In the genomic region with DNA sequence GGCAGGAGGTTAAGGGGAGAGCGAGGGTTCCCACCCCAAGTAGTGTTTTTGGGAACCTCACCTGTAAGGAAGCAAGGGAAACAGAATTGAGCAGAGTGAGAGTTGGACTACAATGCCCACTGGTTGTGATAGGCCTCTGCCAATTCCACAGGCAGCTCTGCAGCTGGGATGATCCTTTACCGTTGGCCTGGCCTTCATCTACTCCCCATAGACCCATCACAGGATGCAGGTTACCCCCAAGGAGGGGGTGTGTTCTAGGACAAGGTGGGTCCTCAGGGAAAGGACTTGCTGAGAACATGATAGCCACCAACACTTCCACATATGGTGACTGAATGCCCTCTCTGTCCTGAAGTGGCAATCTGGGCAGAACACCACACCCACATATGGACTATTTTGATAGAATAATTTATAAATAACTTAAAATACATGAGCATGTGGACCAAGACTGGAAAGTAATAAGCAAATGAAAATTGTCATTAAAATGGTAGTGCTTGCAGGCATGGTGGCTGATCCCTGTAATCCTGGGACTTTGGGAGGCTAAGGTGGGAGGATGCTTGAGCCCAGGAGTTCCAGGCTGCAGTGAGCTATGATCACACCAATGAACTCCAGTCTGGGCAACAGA, we compare ENCODE assay signal across 25 cellular contexts. TPM values are rescaled to one million over a fixed set of nuclear protein-coding genes. Genes with fewer than 3 reads are reported as not detected.
DNase-seq lines count a peak whose midpoint lies in the region; ATAC-seq and TF ChIP-seq lines count a peak whose summit lies in the region.
"Had no signal": no experiment of that assay in that cellular context is flagged by ENCODE, and none has a peak within 500 bp of the region (broad histone marks: within the 10 kb centered on the region; RNA-seq: fewer than 3 reads in every experiment).

No MANE protein-coding gene starts in this region.

- no peak overlapping the region for H3K4me3 ChIP-seq in HCT116 (replicated peaks in 1 of 2; ENCODE audit: low read depth in 1 of 2, low read length in 2 of 2)
- H3K4me3 ChIP-seq in right atrium auricular region: no peak overlapping the region
- H3K4me3 ChIP-seq: body of pancreas had no signal

- RAD21 ChIA-PET in HCT116 (lab: Charles Lee; ENCODE audit: low non-redundant PET in 1 of 2, low total read pairs in 2 of 2, uncharacterized antibody in 2 of 2, unreplicated experiment in 2 of 2): no interaction called here

- no peaks in the 10 kb centered on the region for H3K27me3 Mint-ChIP-seq in activated CD4-positive, alpha-beta memory T cell treated with anti-CD3 and anti-CD28 coated beads for 36 hours
- H3K27me3 Mint-ChIP-seq in activated CD4-positive, alpha-beta memory T cell treated with anti-CD3 and anti-CD28 coated beads, Interleukin-2, amount 10 ng/mL, durations not matched to agents 7 days and 5 days: no peaks in the 10 kb centered on the region
- H3K27me3 Mint-ChIP-seq in activated naive CD8-positive, alpha-beta T cell treated with anti-CD3 and anti-CD28 coated beads, Interleukin-2, amount 50 U/mL, for 24 hours: no peaks in the 10 kb centered on the region
- H3K27me3 Mint-ChIP-seq in natural killer cell (ENCODE audit: low read depth in 2 of 2): no peaks in the 10 kb centered on the region

- intact Hi-C loops in activated CD4-positive, alpha-beta memory T cell treated with anti-CD3 and anti-CD28 coated beads for 36 hours (cut with micrococcal nuclease): loop anchor here (5.0 kb wide), 1 partner anchor 161 kb away; no protein-coding TSS in a partner anchor
- intact Hi-C loops in HCT116 (cut with micrococcal nuclease): loop anchor here (5.0 to 10.0 kb wide), 2 partner anchors 131 to 688 kb away; a partner anchor contains a TSS
- intact Hi-C loops in natural killer cell (cut with micrococcal nuclease): no loop called here

- H3K9ac ChIP-seq in HCT116 (ENCODE audit: low read length): peak overlapping the region; percentile 14; the same call in 1 of the 2 replicates

- H3K27me3 ChIP-seq in HCT116 (ENCODE audit: insufficient read depth, low read length) (no peaks in the 10 kb centered on the region), right atrium auricular region (no peaks in the 10 kb centered on the region)
- H3K27me3 ChIP-seq: BE2C, body of pancreas, foreskin keratinocyte had no signal

- peak overlapping the region; percentile 88 for H3K27ac ChIP-seq in HCT116 (ENCODE audit: low read depth, low read length)
- H3K27ac ChIP-seq in right atrium auricular region: no peak overlapping the region
- H3K27ac ChIP-seq: body of pancreas, foreskin keratinocyte had no signal

- BruUV-seq in HCT116 (replicated peaks; lab: Mats Ljungman, UMichigan): no TSS peak

- no peaks in the 10 kb centered on the region for H4K20me1 ChIP-seq in HCT116 (ENCODE audit: insufficient read depth)

- no peaks in the 10 kb centered on the region for H3K9me2 ChIP-seq in HCT116 (ENCODE audit: insufficient read depth)

- DNase-seq in activated CD4-positive, alpha-beta memory T cell treated with anti-CD3 and anti-CD28 coated beads for 36 hours: no peak
- no peak for DNase-seq in activated CD4-positive, alpha-beta memory T cell treated with anti-CD3 and anti-CD28 coated beads, Interleukin-2, amount 10 ng/mL, durations not matched to agents 7 days and 5 days
- no peak for DNase-seq in HCT116 (ENCODE audit: low read depth, low spot score)
- DNase-seq in activated naive CD8-positive, alpha-beta T cell treated with anti-CD3 and anti-CD28 coated beads, Interleukin-2, amount 50 U/mL, for 24 hours: no peak
- DNase-seq in natural killer cell: no peak
- DNase-seq in hippocampal formation (lab: John Stamatoyannopoulos, UW): no peak
- no peak for DNase-seq in right atrium auricular region (ENCODE audit: low spot score)
- DNase-seq in activated naive CD4-positive, alpha-beta T cell treated with Interleukin-2 at 50 U/mL for 16 hours: no peak
- DNase-seq: activated CD4-positive, CD25-positive, alpha-beta regulatory T cell treated with anti-CD3 and anti-CD28 coated beads, Interleukin-2, amount 50 U/mL, for 72 hours; BE2C; body of pancreas; COR-L47; DMS79 treated with DMSO at 0.1 percent for 48 hours; erythroblast; foreskin keratinocyte; naive B cell; NCI-H1105; NCI-H2227 treated with DMSO at 0.1 percent for 48 hours; NCI-H82; SHP77; small intestine; stimulated activated CD4-positive, alpha-beta T cell treated with anti-CD3 and anti-CD28 coated beads, Interleukin-2, amount 100 ng/mL, for 24 hours; SW 1271 had no signal

- POLR2A ChIA-PET in activated CD4-positive, alpha-beta memory T cell treated with anti-CD3 and anti-CD28 coated beads for 36 hours (lab: Charles Lee): interaction anchor here (1.1 kb wide), 1 partner anchor 88 kb away, joined by 3 read pairs; no protein-coding TSS in a partner anchor
- POLR2A ChIA-PET in activated CD4-positive, alpha-beta memory T cell treated with anti-CD3 and anti-CD28 coated beads, Interleukin-2, amount 10 ng/mL, durations not matched to agents 7 days and 5 days (lab: Charles Lee): interaction anchor here (1.6 to 5.5 kb wide), 2 partner anchors 8 to 89 kb away, joined by 6 to 246 read pairs; a partner anchor contains a TSS
- POLR2A ChIA-PET in HCT116 (lab: Charles Lee): interaction anchor here (0.8 to 5.4 kb wide), 6 partner anchors 10 to 362 kb away, joined by 3 to 23 read pairs (median 4); no protein-coding TSS in a partner anchor

- H3K36me3 ChIP-seq in HCT116 (ENCODE audit: control insufficient read depth in 1 of 2, insufficient read depth in 2 of 2, low read length in 2 of 2): no peaks in the 10 kb centered on the region
- H3K36me3 ChIP-seq in right atrium auricular region: no peaks in the 10 kb centered on the region
- H3K36me3 ChIP-seq: BE2C had no signal

- CTCF ChIA-PET in activated CD4-positive, alpha-beta memory T cell treated with anti-CD3 and anti-CD28 coated beads for 36 hours (lab: Charles Lee): no interaction called here
- CTCF ChIA-PET in activated CD4-positive, alpha-beta memory T cell treated with anti-CD3 and anti-CD28 coated beads, Interleukin-2, amount 10 ng/mL, durations not matched to agents 7 days and 5 days (lab: Charles Lee): interaction anchor here (1.8 kb wide), 1 partner anchor 206 kb away, joined by 5 read pairs; no protein-coding TSS in a partner anchor
- CTCF ChIA-PET in HCT116 (lab: Charles Lee): no interaction called here

- peaks cover 41 to 92% of the 10 kb centered on the region in 2 experiments for H3K4me1 ChIP-seq in HCT116 (ENCODE audit: control insufficient read depth in 1 of 2, insufficient read depth in 2 of 2, low read length in 2 of 2)
- peaks cover 0 to 5% of the 10 kb centered on the region in 2 donors for H3K4me1 ChIP-seq in right atrium auricular region

- no peak overlapping the region for H3K4me2 ChIP-seq in HCT116 (ENCODE audit: low read length)

- no peak for ATAC-seq in HCT116
- ATAC-seq in activated naive CD8-positive, alpha-beta T cell treated with anti-CD3 and anti-CD28 coated beads, Interleukin-2, amount 50 U/mL, for 24 hours: no peak
- ATAC-seq in natural killer cell: no peak
- ATAC-seq: body of pancreas, foreskin keratinocyte, left lobe of liver had no signal

- H3K4me1 Mint-ChIP-seq in activated CD4-positive, alpha-beta memory T cell treated with anti-CD3 and anti-CD28 coated beads for 36 hours (ENCODE audit: low read depth): peaks cover 68% of the 10 kb centered on the region
- H3K4me1 Mint-ChIP-seq in activated CD4-positive, alpha-beta memory T cell treated with anti-CD3 and anti-CD28 coated beads, Interleukin-2, amount 10 ng/mL, durations not matched to agents 7 days and 5 days: peaks cover 79% of the 10 kb centered on the region
- peaks cover 76% of the 10 kb centered on the region for H3K4me1 Mint-ChIP-seq in activated naive CD8-positive, alpha-beta T cell treated with anti-CD3 and anti-CD28 coated beads, Interleukin-2, amount 50 U/mL, for 24 hours
- peaks cover 36 to 37% of the 10 kb centered on the region in 2 donors for H3K4me1 Mint-ChIP-seq in natural killer cell

- TF ChIP-seq CTCF in HCT116 (IDR thresholded peaks at IDR 0.05 in 2 of 3, conservative IDR thresholded peaks at IDR 0.05 in 1 of 3; ENCODE audit: borderline replicate concordance in 1 of 3, insufficient read depth in 1 of 3, low read depth in 2 of 3, low read length in 2 of 3) (no peak), natural killer cell (IDR thresholded peaks at IDR 0.05) (no peak), right atrium auricular region (IDR thresholded peaks at IDR 0.05) (no peak)

- H2AFZ ChIP-seq in HCT116 (ENCODE audit: low read depth, low read length, poor library complexity, severe bottlenecking): no peak overlapping the region

- no peak for TF ChIP-seq RAD21 in HCT116 (IDR thresholded peaks at IDR 0.05; ENCODE audit: low read depth)

- H3K9me3 Mint-ChIP-seq in activated CD4-positive, alpha-beta memory T cell treated with anti-CD3 and anti-CD28 coated beads for 36 hours: no peaks in the 10 kb centered on the region
- H3K9me3 Mint-ChIP-seq in activated CD4-positive, alpha-beta memory T cell treated with anti-CD3 and anti-CD28 coated beads, Interleukin-2, amount 10 ng/mL, durations not matched to agents 7 days and 5 days: no peaks in the 10 kb centered on the region
- no peaks in the 10 kb centered on the region for H3K9me3 Mint-ChIP-seq in activated naive CD8-positive, alpha-beta T cell treated with anti-CD3 and anti-CD28 coated beads, Interleukin-2, amount 50 U/mL, for 24 hours
- no peaks in the 10 kb centered on the region for H3K9me3 Mint-ChIP-seq in natural killer cell
- H3K9me3 Mint-ChIP-seq: IgD-negative memory B cell, naive B cell had no signal

- no peak overlapping the region for H3K4me3 Mint-ChIP-seq in activated CD4-positive, alpha-beta memory T cell treated with anti-CD3 and anti-CD28 coated beads for 36 hours
- H3K4me3 Mint-ChIP-seq in activated CD4-positive, alpha-beta memory T cell treated with anti-CD3 and anti-CD28 coated beads, Interleukin-2, amount 10 ng/mL, durations not matched to agents 7 days and 5 days: no peak overlapping the region
- H3K4me3 Mint-ChIP-seq in activated naive CD8-positive, alpha-beta T cell treated with anti-CD3 and anti-CD28 coated beads, Interleukin-2, amount 50 U/mL, for 24 hours: no peak overlapping the region
- no peak overlapping the region for H3K4me3 Mint-ChIP-seq in natural killer cell
- H3K4me3 Mint-ChIP-seq: IgD-negative memory B cell, naive B cell had no signal

- H3K9me3 ChIP-seq in HCT116 (ENCODE audit: control insufficient read depth in 1 of 2, insufficient read depth in 1 of 2, low read depth in 1 of 2, low read length in 2 of 2): no peaks in the 10 kb centered on the region
- H3K9me3 ChIP-seq in right atrium auricular region: no peaks in the 10 kb centered on the region
- H3K9me3 ChIP-seq: BE2C, body of pancreas had no signal

- TF ChIP-seq POLR2A in HCT116 (IDR thresholded peaks at IDR 0.05; ENCODE audit: borderline replicate concordance, extremely low read depth, insufficient read depth, insufficient read length): no peak

- peaks cover 7% of the 10 kb centered on the region for H3K36me3 Mint-ChIP-seq in activated CD4-positive, alpha-beta memory T cell treated with anti-CD3 and anti-CD28 coated beads for 36 hours
- peaks cover 33% of the 10 kb centered on the region for H3K36me3 Mint-ChIP-seq in activated CD4-positive, alpha-beta memory T cell treated with anti-CD3 and anti-CD28 coated beads, Interleukin-2, amount 10 ng/mL, durations not matched to agents 7 days and 5 days (ENCODE audit: low read depth)
- H3K36me3 Mint-ChIP-seq in activated naive CD8-positive, alpha-beta T cell treated with anti-CD3 and anti-CD28 coated beads, Interleukin-2, amount 50 U/mL, for 24 hours (ENCODE audit: low read depth): peaks cover 16% of the 10 kb centered on the region
- no peaks in the 10 kb centered on the region for H3K36me3 Mint-ChIP-seq in natural killer cell
- H3K36me3 Mint-ChIP-seq: IgD-negative memory B cell, naive B cell had no signal

- peak overlapping the region; percentile 21 for H3K27ac Mint-ChIP-seq in activated CD4-positive, alpha-beta memory T cell treated with anti-CD3 and anti-CD28 coated beads for 36 hours
- no peak overlapping the region for H3K27ac Mint-ChIP-seq in activated CD4-positive, alpha-beta memory T cell treated with anti-CD3 and anti-CD28 coated beads, Interleukin-2, amount 10 ng/mL, durations not matched to agents 7 days and 5 days
- peak overlapping the region; percentile 47 for H3K27ac Mint-ChIP-seq in activated naive CD8-positive, alpha-beta T cell treated with anti-CD3 and anti-CD28 coated beads, Interleukin-2, amount 50 U/mL, for 24 hours
- peak overlapping the region; percentile 67 to 100 for H3K27ac Mint-ChIP-seq in natural killer cell
- H3K27ac Mint-ChIP-seq: IgD-negative memory B cell, naive B cell had no signal

- H3K79me2 ChIP-seq in HCT116 (ENCODE audit: insufficient read depth, low read length): no peaks in the 10 kb centered on the region

RNA-seq across cellular contexts. Expression of a gene that starts 8.4 kb away (rescaled TPM):
- 10 to 100 TPM; 23.8 to 24.4 TPM for total RNA-seq in activated CD4-positive, alpha-beta memory T cell treated with anti-CD3 and anti-CD28 coated beads for 36 hours
- total RNA-seq in activated CD4-positive, alpha-beta memory T cell treated with anti-CD3 and anti-CD28 coated beads, Interleukin-2, amount 10 ng/mL, durations not matched to agents 7 days and 5 days: 10 to 100 TPM; 42.8 TPM
- total RNA-seq in HCT116 (2021; ENCODE audit: unreplicated experiment) (231 TPM), natural killer cell (10 to 100 TPM; 11.1 to 24.0 (median 19.1) TPM), right atrium auricular region (10 to 100 TPM in 1 of 2 donors, 1 to 10 TPM in 1; 6.7 to 22.2 TPM)
- 178 and 186 TPM in 2 replicates for polyA plus RNA-seq in HCT116 (2012)
